Comparison of ENCODE assay signal across 8 cellular contexts in genomic region chr10:117663750-117664149, GRCh38.
A peak's percentile ranks its signal among the peaks of the same experiment; 100 is the strongest.
DNase-seq lines count a peak whose midpoint lies in the region; ATAC-seq and TF ChIP-seq lines count a peak whose summit lies in the region.

No MANE protein-coding gene starts in this region.

- no peaks in the 10 kb centered on the region for H3K36me3 Mint-ChIP-seq in activated T-cell treated with anti-CD3 and anti-CD28 coated beads, Interleukin-2, amount 50 U/mL, for 4 hours (ENCODE audit: insufficient read depth)
- no peaks in the 10 kb centered on the region for H3K36me3 Mint-ChIP-seq in stimulated activated naive B cell treated with anti-CD40 and anti-IgM and Interleukin-4, amounts not matched to agents 10 μg/mL and 1 μg/mL and 100 μg/mL, for 72 hours
- H3K36me3 Mint-ChIP-seq in natural killer cell (no peaks in the 10 kb centered on the region), HFFc6 (ENCODE audit: low read depth) (no peaks in the 10 kb centered on the region)

- peak; percentile 44 to 59 for ATAC-seq in activated T-cell treated with anti-CD3 and anti-CD28 coated beads, Interleukin-2, amount 50 U/mL, for 4 hours
- ATAC-seq in HG02870 (IDR thresholded peaks at IDR 0.05; ENCODE audit: unreplicated experiment) (peak; percentile 100), natural killer cell (no peak)
- peak; percentile 12 to 76 for ATAC-seq in stimulated activated naive B cell treated with anti-CD40 and anti-IgM and Interleukin-4, amounts not matched to agents 10 μg/mL and 1 μg/mL and 100 μg/mL, for 72 hours (replicated peaks)

- no peaks in the 10 kb centered on the region for H3K9me3 Mint-ChIP-seq in activated T-cell treated with anti-CD3 and anti-CD28 coated beads, Interleukin-2, amount 50 U/mL, for 4 hours
- peaks cover 0 to 4% of the 10 kb centered on the region in 2 donors for H3K9me3 Mint-ChIP-seq in stimulated activated naive B cell treated with anti-CD40 and anti-IgM and Interleukin-4, amounts not matched to agents 10 μg/mL and 1 μg/mL and 100 μg/mL, for 72 hours
- H3K9me3 Mint-ChIP-seq in natural killer cell (no peaks in the 10 kb centered on the region), HFFc6 (peaks cover 54% of the 10 kb centered on the region)

- TF ChIP-seq CTCF in natural killer cell (IDR thresholded peaks at IDR 0.05) (no peak), HFFc6 (IDR thresholded peaks at IDR 0.05) (no peak)

- peaks cover 4% of the 10 kb centered on the region for H3K27me3 Mint-ChIP-seq in activated T-cell treated with anti-CD3 and anti-CD28 coated beads, Interleukin-2, amount 50 U/mL, for 4 hours (ENCODE audit: low read depth)
- H3K27me3 Mint-ChIP-seq in stimulated activated naive B cell treated with anti-CD40 and anti-IgM and Interleukin-4, amounts not matched to agents 10 μg/mL and 1 μg/mL and 100 μg/mL, for 72 hours, result peaks cover 12% of the 10 kb centered on the region in 2 donors
- H3K27me3 Mint-ChIP-seq in natural killer cell (ENCODE audit: low read depth in 2 of 2) (peaks cover 0 to 8% of the 10 kb centered on the region in 2 donors), HFFc6 (ENCODE audit: insufficient read depth) (peaks cover 6% of the 10 kb centered on the region)

- no peak overlapping the region for H3K27ac Mint-ChIP-seq in stimulated activated naive B cell treated with anti-CD40 and anti-IgM and Interleukin-4, amounts not matched to agents 10 μg/mL and 1 μg/mL and 100 μg/mL, for 72 hours
- H3K27ac Mint-ChIP-seq in natural killer cell, result no peak overlapping the region
- H3K27ac Mint-ChIP-seq in HFFc6, result no peak overlapping the region

- H3K4me3 Mint-ChIP-seq in activated T-cell treated with anti-CD3 and anti-CD28 coated beads, Interleukin-2, amount 50 U/mL, for 4 hours, result no peak overlapping the region
- H3K4me3 Mint-ChIP-seq in stimulated activated naive B cell treated with anti-CD40 and anti-IgM and Interleukin-4, amounts not matched to agents 10 μg/mL and 1 μg/mL and 100 μg/mL, for 72 hours, result no peak overlapping the region
- no peak overlapping the region for H3K4me3 Mint-ChIP-seq in natural killer cell
- no peak overlapping the region for H3K4me3 Mint-ChIP-seq in HFFc6

- no peaks in the 10 kb centered on the region for H3K4me1 Mint-ChIP-seq in activated T-cell treated with anti-CD3 and anti-CD28 coated beads, Interleukin-2, amount 50 U/mL, for 4 hours (ENCODE audit: low read depth)
- no peaks in the 10 kb centered on the region for H3K4me1 Mint-ChIP-seq in stimulated activated naive B cell treated with anti-CD40 and anti-IgM and Interleukin-4, amounts not matched to agents 10 μg/mL and 1 μg/mL and 100 μg/mL, for 72 hours
- H3K4me1 Mint-ChIP-seq in natural killer cell (no peaks in the 10 kb centered on the region), HFFc6 (ENCODE audit: low read depth) (no peaks in the 10 kb centered on the region)

- intact Hi-C loops in natural killer cell (cut with micrococcal nuclease), result no loop called here

- DNase-seq in activated T-cell treated with anti-CD3 and anti-CD28 coated beads, Interleukin-2, amount 50 U/mL, for 4 hours, result no peak
- DNase-seq in activated T-cell treated with anti-CD3 and anti-CD28 coated beads, Interleukin-2, amount 50 U/mL, for 48 hours, result no peak
- DNase-seq in T1000 (lab: John Stamatoyannopoulos, UW), result peak; percentile 42
- no peak for DNase-seq in stimulated activated naive B cell treated with anti-CD40 and anti-IgM and Interleukin-4, amounts not matched to agents 10 μg/mL and 1 μg/mL and 100 μg/mL, for 72 hours
- DNase-seq in natural killer cell, result no peak
- no peak for DNase-seq in HFFc6
- DNase-seq in NCI-H2196 treated with DMSO at 0.1 percent for 48 hours (lab: John Stamatoyannopoulos, UW; ENCODE audit: unreplicated experiment), result no peak

Comparison
In these comparisons a context has a peak if more than half of its experiments do, and no peak if none do; other contexts are left out.
1. ATAC-seq: peak in activated T-cell treated with anti-CD3 and anti-CD28 coated beads, Interleukin-2, amount 50 U/mL, for 4 hours (2 of 2), HG02870 (single experiment) and stimulated activated naive B cell treated with anti-CD40 and anti-IgM and Interleukin-4, amounts not matched to agents 10 μg/mL and 1 μg/mL and 100 μg/mL, for 72 hours (2 of 2); none in natural killer cell (0 of 3).